In genomic region chr6:35719830-35720733, GRCh38 we compare ENCODE assay signal across 8 cellular contexts. TPM values are rescaled to one million over a fixed set of nuclear protein-coding genes. Genes with fewer than 3 reads are reported as not detected.
DNase-seq lines count a peak whose midpoint lies in the region; ATAC-seq and TF ChIP-seq lines count a peak whose summit lies in the region.

No MANE protein-coding gene starts in this region.

- 37 to 45% methylated on average over 19 of the region's 21 CpGs for WGBS in lower leg skin, 2 donors
- 29 to 50% methylated on average over 17 to 21 of the region's 21 CpGs for WGBS in testis, 2 donors

- no peaks in the 10 kb centered on the region for H3K9me3 ChIP-seq in testis

- H3K36me3 ChIP-seq in GM06990 (ENCODE audit: control insufficient read depth, insufficient read depth, low read length) (no peaks in the 10 kb centered on the region), testis (ENCODE audit: low read depth, missing control alignments) (no peaks in the 10 kb centered on the region)

- DNase-seq in GM06990 (ENCODE audit: extremely low read depth, insufficient read length) (peak; percentile 81), NOMO-1 (lab: John Stamatoyannopoulos, UW; ENCODE audit: unreplicated experiment in 2 of 2) (peak; percentile 57 to 72), caudate nucleus (lab: John Stamatoyannopoulos, UW) (peak in 29 of 61 donors; percentile 13 to 82 (median 38)), lower leg skin (ENCODE audit: low spot score in 2 of 2) (peak; percentile 55 to 85), testis (peak; percentile 66), cerebellar nuclear complex (lab: John Stamatoyannopoulos, UW) (no peak)

- peak overlapping the region; percentile 39 for H3K4me3 ChIP-seq in GM06990 (replicated peaks; ENCODE audit: low read depth, low read length)
- no peak overlapping the region for H3K4me3 ChIP-seq in lower leg skin (ENCODE audit: low read depth, poor library complexity, severe bottlenecking)
- H3K4me3 ChIP-seq in testis, result no peak overlapping the region

- no peaks in the 10 kb centered on the region for H3K27me3 ChIP-seq in GM06990 (replicated peaks; ENCODE audit: control insufficient read depth, insufficient read depth, low read length)
- H3K27me3 ChIP-seq in testis, result no peaks in the 10 kb centered on the region

- H3K27ac ChIP-seq in caudate nucleus (ENCODE audit: low read depth, low read length) (peak overlapping the region; percentile 81), testis (peak overlapping the region; percentile 61 to 97)

- TF ChIP-seq CTCF in GM06990 (IDR thresholded peaks at IDR 0.05; ENCODE audit: insufficient read depth, low read length, poor library complexity, severe bottlenecking) (no peak), lower leg skin (IDR thresholded peaks at IDR 0.05) (no peak), testis (IDR thresholded peaks at IDR 0.05) (no peak)

- peaks cover 74% of the 10 kb centered on the region for H3K4me1 ChIP-seq in testis

- ATAC-seq in GM21737 (IDR thresholded peaks at IDR 0.05; ENCODE audit: unreplicated experiment), result peak; percentile 41
- no peak for ATAC-seq in GM18519 (IDR thresholded peaks at IDR 0.05; ENCODE audit: low FRiP score, unreplicated experiment)

- TF ChIP-seq POLR2A in lower leg skin (IDR thresholded peaks at IDR 0.05) (no peak), testis (IDR thresholded peaks at IDR 0.05) (no peak)

- intact Hi-C loops in lower leg skin (cut with DNase I; ENCODE audit: low total_unique reads), result no loop called here
- intact Hi-C loops in testis (cut with DNase I; ENCODE audit: low total_unique reads), result no loop called here

RNA-seq across cellular contexts. Expression of gene ARMC12, which starts 16.8 kb away (rescaled TPM):
- total RNA-seq in lower leg skin (under 1 TPM in 1 of 4 donors, not detected in 3; 0.52 TPM), testis (100 to 1,000 TPM in 1 of 2 donors, 10 to 100 TPM in 1; 46.8 to 104 TPM)
- polyA plus RNA-seq in testis (ENCODE audit: insufficient read depth, low read depth, low replicate concordance), result 84.9 TPM

RNA-seq across cellular contexts. Expression of gene FKBP5, which starts 31.4 kb away (rescaled TPM):
- 100 to 1,000 TPM; 166 to 278 (median 238) TPM for total RNA-seq in lower leg skin
- total RNA-seq in testis, result 100 to 1,000 TPM; 156 to 185 TPM
- polyA plus RNA-seq in testis (ENCODE audit: insufficient read depth, low read depth, low replicate concordance), result 86.8 TPM

RNA-seq across cellular contexts. Expression of gene CLPSL2, which starts 56.3 kb away (rescaled TPM):
- total RNA-seq in lower leg skin (not detected), testis (not detected)
- not detected for polyA plus RNA-seq in testis (ENCODE audit: insufficient read depth, low read depth, low replicate concordance)

Comparison
In these comparisons a context has a peak if more than half of its experiments do, and no peak if none do; other contexts are left out.
1. DNase-seq: peak in GM06990 (single experiment), NOMO-1 (2 of 2), lower leg skin (2 of 2) and testis (single experiment); none in cerebellar nuclear complex (0 of 2).
2. RNA of gene ARMC12, which starts 16.8 kb away (total RNA-seq): 46.8 to 104 TPM in testis; 0.52 TPM in lower leg skin; every median in the first group is over 10 times any median in the second.